In genomic region chr3:58536501-58537411, GRCh38 we compare ENCODE assay signal across 8 cellular contexts. TPM values are rescaled to one million over a fixed set of nuclear protein-coding genes. Genes with fewer than 3 reads are reported as not detected.
DNase-seq lines count a peak whose midpoint lies in the region; ATAC-seq, FAIRE-seq and TF ChIP-seq lines count a peak whose summit lies in the region.

TSS of gene ACOX2 (minus strand) at chr3:58537190. CDS start at chr3:58535106, 2,084 bp downstream.

- CTCF ChIA-PET in AG04449 (lab: Yijun Ruan, JAX) = interaction anchor here (0.5 to 11.0 kb wide), 10 partner anchors 9 to 237 kb away, joined by 3 to 105 read pairs (median 6); partner anchors contain the start of genes HTD2, KCTD6 and RPP14
- CTCF ChIA-PET in GM10248 (lab: Yijun Ruan, JAX) = interaction anchor here (1.1 to 8.8 kb wide), 8 partner anchors 8 to 230 kb away, joined by 3 to 95 read pairs (median 3); partner anchors contain the start of genes HTD2 and RPP14

- DNase-seq in AG04449 (ENCODE audit: low read depth, low spot score) (no peak), globus pallidus (ENCODE audit: low spot score) (peak; percentile 19), omental fat pad (ENCODE audit: low spot score) (no peak), GM10248 (ENCODE audit: extremely low spot score) (no peak), 8988T (no peak), urothelium cell line (ENCODE audit: low spot score) (no peak)

- peak; percentile 91 for ATAC-seq in omental fat pad (ENCODE audit: low FRiP score)
- ATAC-seq in GM19397 (IDR thresholded peaks at IDR 0.05; ENCODE audit: unreplicated experiment) = no peak

- FAIRE-seq in urothelium cell line (lab: Jason Lieb, UNC) = no peak

- TF ChIP-seq CTCF in AG04449 (IDR thresholded peaks at IDR 0.05; ENCODE audit: insufficient read depth, low read length, missing control alignments) (no peak), omental fat pad (IDR thresholded peaks at IDR 0.05) (no peak), GM10248 (IDR thresholded peaks at IDR 0.05; ENCODE audit: control extremely low read depth, extremely low read depth, low read depth, missing control alignments) (no peak)

- POLR2A ChIA-PET in AG04449 (lab: Yijun Ruan, JAX) = interaction anchor here (0.8 kb wide), 1 partner anchor 17 kb away, joined by 3 read pairs; no protein-coding TSS in a partner anchor
- POLR2A ChIA-PET in GM10248 (lab: Yijun Ruan, JAX) = no interaction called here

- H3K4me3 ChIP-seq in AG04449 (ENCODE audit: low read depth, low read length) = peak within 1 kb of the TSS; percentile 52

TF ChIP-seq in PFSK-1, 5 proteins besides CTCF, POLR2A, EP300 and RAD21:
- peak; percentile 62; the same call in 1 of the 2 replicates for TF ChIP-seq POLR2AphosphoS5 (IDR thresholded peaks at IDR 0.05; ENCODE audit: low read depth, low read length)
- no peak for TF ChIP-seq SIN3A (IDR thresholded peaks at IDR 0.05; ENCODE audit: borderline replicate concordance, insufficient read depth, low read length)

RNA-seq across cellular contexts. Expression of gene ACOX2, which starts in this region (rescaled TPM):
- 81.3 TPM for polyA plus RNA-seq in PFSK-1 (2012; ENCODE audit: insufficient read length, low read depth)
- 10 to 100 TPM; 10.4 to 26.8 (median 15.3) TPM for total RNA-seq in omental fat pad
